Comparison of ENCODE assay signal across 8 cellular contexts in the genomic region with DNA sequence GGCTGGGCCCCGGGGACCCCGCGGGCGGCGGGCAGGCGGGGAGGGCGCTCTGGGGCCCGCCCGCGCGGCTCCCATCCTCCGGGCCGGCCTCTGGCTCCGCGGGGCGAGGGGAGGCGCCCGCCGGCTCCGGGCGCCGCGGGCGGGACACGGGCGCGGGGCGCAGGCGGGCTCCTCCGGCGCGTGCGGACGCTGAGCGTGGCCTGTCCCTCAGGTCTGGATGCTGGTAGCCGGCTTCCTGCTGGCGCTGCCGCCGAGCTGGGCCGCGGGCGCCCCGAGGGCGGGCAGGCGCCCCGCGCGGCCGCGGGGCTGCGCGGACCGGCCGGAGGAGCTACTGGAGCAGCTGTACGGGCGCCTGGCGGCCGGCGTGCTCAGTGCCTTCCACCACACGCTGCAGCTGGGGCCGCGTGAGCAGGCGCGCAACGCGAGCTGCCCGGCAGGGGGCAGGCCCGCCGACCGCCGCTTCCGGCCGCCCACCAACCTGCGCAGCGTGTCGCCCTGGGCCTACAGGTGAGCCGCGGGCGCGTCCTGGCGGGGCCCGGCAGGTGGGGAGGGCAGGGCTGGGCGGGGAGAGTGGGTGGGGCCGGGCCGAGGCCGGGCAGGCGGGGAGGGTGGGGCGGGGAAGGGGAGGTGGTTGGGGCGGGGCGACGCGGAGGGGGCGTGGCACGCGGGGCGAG. TPM values are rescaled to one million over a fixed set of nuclear protein-coding genes. Genes with fewer than 3 reads are reported as not detected.
DNase-seq lines count a peak whose midpoint lies in the region; ATAC-seq and TF ChIP-seq lines count a peak whose summit lies in the region.

No MANE protein-coding gene starts in this region.

- H3K27me3 Mint-ChIP-seq in CD14-positive monocyte (ENCODE audit: low read depth in 3 of 3), result peaks cover 33 to 47% (median 45%) of the 10 kb centered on the region in 3 donors

- peaks cover 0 to 7% (median 4%) of the 10 kb centered on the region in 7 donors for H3K9me3 Mint-ChIP-seq in CD14-positive monocyte

- H3K4me3 Mint-ChIP-seq in CD14-positive monocyte, result no peak overlapping the region

- H3K36me3 Mint-ChIP-seq in CD14-positive monocyte, result peaks cover 0 to 2% of the 10 kb centered on the region in 2 donors

- H3K4me1 Mint-ChIP-seq in CD14-positive monocyte, result peaks cover 15% of the 10 kb centered on the region

- no peak overlapping the region for H3K27ac Mint-ChIP-seq in CD14-positive monocyte

- intact Hi-C loops in CD14-positive monocyte (cut with micrococcal nuclease), result no loop called here

- ATAC-seq in GM19035 (IDR thresholded peaks at IDR 0.05; ENCODE audit: unreplicated experiment), result peak; percentile 91
- ATAC-seq in HG03159 (IDR thresholded peaks at IDR 0.05; ENCODE audit: unreplicated experiment), result peak; percentile 92

- DNase-seq in CD14-positive monocyte (ENCODE audit: low spot score), result peak; percentile 68
- peak; percentile 31 for DNase-seq in NCI-H82 treated with DMSO at 0.1 percent for 48 hours (lab: John Stamatoyannopoulos, UW; ENCODE audit: unreplicated experiment)
- peak; percentile 37 to 54 for DNase-seq in activated CD8-positive, alpha-beta memory T cell treated with anti-CD3 and anti-CD28 coated beads for 4 hours (ENCODE audit: low read depth in 2 of 2)
- peak; percentile 92 for DNase-seq in epidermal melanocyte (ENCODE audit: insufficient read length, low spot score)
- peak; percentile 67 for DNase-seq in mucosa of gallbladder (ENCODE audit: low spot score)
- peak; percentile 40 to 43 for DNase-seq in stimulated activated CD8-positive, alpha-beta memory T cell treated with anti-CD3 and anti-CD28 coated beads, Interleukin-7, amount 100 ng/mL, for 1 hour (ENCODE audit: low read depth in 2 of 2)

- peak; percentile 51 for TF ChIP-seq CTCF in CD14-positive monocyte (IDR thresholded peaks at IDR 0.05)

RNA-seq across cellular contexts. Expression of a gene that starts 0.4 kb away (rescaled TPM):
- polyA plus RNA-seq in CD14-positive monocyte, result not detected
- total RNA-seq in mucosa of gallbladder, result 7.1 TPM

Comparison
In these comparisons a context has a peak if more than half of its experiments do, and no peak if none do; other contexts are left out.
1. Peak in every context shown above with its lines: DNase-seq and ATAC-seq.
2. DNase-seq: peak in every context shown above with its lines; median percentile 92 in epidermal melanocyte; 68 in CD14-positive monocyte; 67 in mucosa of gallbladder; 46 in activated CD8-positive, alpha-beta memory T cell treated with anti-CD3 and anti-CD28 coated beads for 4 hours; 42 in stimulated activated CD8-positive, alpha-beta memory T cell treated with anti-CD3 and anti-CD28 coated beads, Interleukin-7, amount 100 ng/mL, for 1 hour; 31 in NCI-H82 treated with DMSO at 0.1 percent for 48 hours.